In the genomic region with DNA sequence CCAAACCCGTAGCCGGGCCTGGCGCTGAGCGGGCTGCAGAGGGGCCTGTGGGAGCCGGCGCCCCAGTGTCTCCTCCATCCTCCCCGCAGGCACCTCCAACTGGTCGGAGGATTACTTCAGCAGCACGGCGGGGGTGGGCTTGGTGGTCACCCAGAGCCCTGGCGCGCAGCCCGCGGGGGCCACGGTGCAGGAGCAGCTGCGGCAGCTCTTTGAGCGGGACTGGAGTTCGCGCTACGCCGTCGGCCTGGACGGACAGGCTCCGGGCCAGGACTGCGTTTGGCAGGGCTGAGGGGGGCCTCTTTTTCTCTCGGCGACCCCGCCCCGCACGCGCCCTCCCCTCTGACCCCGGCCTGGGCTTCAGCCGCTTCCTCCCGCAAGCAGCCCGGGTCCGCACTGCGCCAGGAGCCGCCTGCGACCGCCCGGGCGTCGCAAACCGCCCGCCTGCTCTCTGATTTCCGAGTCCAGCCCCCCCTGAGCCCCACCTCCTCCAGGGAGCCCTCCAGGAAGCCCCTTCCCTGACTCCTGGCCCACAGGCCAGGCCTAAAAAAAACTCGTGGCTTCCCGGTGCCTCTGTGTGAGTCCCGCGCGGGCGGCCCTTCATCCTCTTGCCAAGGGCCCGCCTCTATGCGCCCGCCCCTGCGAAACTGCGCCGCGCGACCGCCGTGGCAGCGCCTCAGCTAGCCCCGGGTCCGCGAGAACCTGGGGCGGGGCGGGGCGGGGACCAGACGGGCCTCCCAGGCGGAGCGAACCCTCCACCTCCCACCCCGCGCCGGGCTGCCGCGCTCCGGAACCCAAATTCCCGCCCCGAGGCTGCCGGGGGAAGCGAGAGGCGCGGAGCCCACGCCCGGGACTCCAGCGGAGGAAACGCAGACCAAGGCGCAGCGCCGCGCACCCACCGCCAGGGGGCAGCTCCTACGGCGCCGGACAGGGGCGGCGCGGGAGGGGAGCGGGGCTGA, we compare ENCODE assay signal across 8 cellular contexts. TPM values are rescaled to one million over a fixed set of nuclear protein-coding genes. Genes with fewer than 3 reads are reported as not detected.
DNase-seq lines count a peak whose midpoint lies in the region; ATAC-seq, FAIRE-seq and TF ChIP-seq lines count a peak whose summit lies in the region.

No MANE protein-coding gene starts in this region.

- H3K9me3 ChIP-seq in CD8-positive, alpha-beta memory T cell (ENCODE audit: low read length), result no peaks in the 10 kb centered on the region
- H3K9me3 ChIP-seq in HAP-1 (no peaks in the 10 kb centered on the region), kidney (ENCODE audit: control insufficient read depth in 1 of 2, low read length in 2 of 2) (no peaks in the 10 kb centered on the region)

- no peaks in the 10 kb centered on the region for H3K36me3 ChIP-seq in CD8-positive, alpha-beta memory T cell (ENCODE audit: insufficient read depth, low read length)
- H3K36me3 ChIP-seq in HAP-1 (replicated peaks), result no peaks in the 10 kb centered on the region
- no peaks in the 10 kb centered on the region for H3K36me3 ChIP-seq in kidney (ENCODE audit: control insufficient read depth in 1 of 2, insufficient read depth in 2 of 2, low read length in 2 of 2)

- no peak overlapping the region for H3K4me3 ChIP-seq in CD8-positive, alpha-beta memory T cell (ENCODE audit: low read length)
- peak overlapping the region; percentile 43 for H3K4me3 ChIP-seq in HAP-1
- peak overlapping the region in 1 of 2 donors; percentile 25 for H3K4me3 ChIP-seq in kidney (ENCODE audit: low read length in 2 of 2)

- H3K36me3 Mint-ChIP-seq in CD8-positive, alpha-beta memory T cell, result no peaks in the 10 kb centered on the region

- ATAC-seq in GM19035 (IDR thresholded peaks at IDR 0.05; ENCODE audit: unreplicated experiment), result no peak

- peak; percentile 87 for TF ChIP-seq CTCF in kidney (IDR thresholded peaks at IDR 0.05; ENCODE audit: borderline replicate concordance, extremely low read depth, insufficient read depth)

- in situ Hi-C loops in HAP-1 (cut with MboI; ENCODE audit: low sequenced_read_pairs), result no loop called here

- no peaks in the 10 kb centered on the region for H3K9me3 Mint-ChIP-seq in CD8-positive, alpha-beta memory T cell

- no peak overlapping the region for H3K27ac ChIP-seq in CD8-positive, alpha-beta memory T cell (ENCODE audit: low read depth, low read length)
- no peak overlapping the region for H3K27ac ChIP-seq in kidney (ENCODE audit: low read depth in 2 of 2, low read length in 2 of 2)

- no peak overlapping the region for H3K9ac ChIP-seq in kidney (ENCODE audit: low read length in 2 of 2)

- no peak overlapping the region for H3K27ac Mint-ChIP-seq in CD8-positive, alpha-beta memory T cell

- POLR2A ChIA-PET in CD8-positive, alpha-beta memory T cell (lab: Charles Lee), result interaction anchor here (0.8 kb wide), 1 partner anchor 368 kb away, joined by 3 read pairs; a partner anchor contains a TSS

- H3K27me3 ChIP-seq in CD8-positive, alpha-beta memory T cell (ENCODE audit: insufficient read depth, low read length, poor library complexity, severe bottlenecking), result no peaks in the 10 kb centered on the region
- peaks cover 17% of the 10 kb centered on the region for H3K27me3 ChIP-seq in HAP-1 (ENCODE audit: low read depth)

- intact Hi-C loops in kidney (cut with DNase I), result no loop called here

- FAIRE-seq in kidney (lab: Jason Lieb, UNC), result no peak

- H3K4me1 ChIP-seq in CD8-positive, alpha-beta memory T cell (ENCODE audit: insufficient read depth, low read length), result no peaks in the 10 kb centered on the region
- peaks cover 3% of the 10 kb centered on the region; the same call in 1 of the 2 replicates for H3K4me1 ChIP-seq in HAP-1
- peaks cover 0 to 2% of the 10 kb centered on the region in 2 donors for H3K4me1 ChIP-seq in kidney (ENCODE audit: control insufficient read depth in 1 of 2, insufficient read depth in 1 of 2, low read depth in 1 of 2, low read length in 2 of 2)

- DNase-seq in CD8-positive, alpha-beta memory T cell, result peak; percentile 71 to 79 (median 75)
- DNase-seq in HAP-1 (ENCODE audit: low spot score in 2 of 2) (peak; percentile 80 to 93), NCI-H2171 treated with DMSO at 0.1 percent for 48 hours (lab: John Stamatoyannopoulos, UW) (peak; percentile 79), kidney (peak; percentile 96)
- DNase-seq in activated CD4-positive, CD25-positive, alpha-beta regulatory T cell treated with anti-CD3 and anti-CD28 coated beads, Interleukin-2, amount 50 U/mL, for 16 hours (ENCODE audit: low read depth, low spot score), result peak; percentile 66
- peak; percentile 74 for DNase-seq in central memory CD4-positive, alpha-beta T cell
- DNase-seq in stimulated activated CD4-positive, alpha-beta T cell treated with anti-CD3 and anti-CD28 coated beads, Interleukin-15, amount 100 ng/mL, for 24 hours, result peak; percentile 93

- H3K4me1 Mint-ChIP-seq in CD8-positive, alpha-beta memory T cell, result peaks cover 4 to 6% (median 4%) of the 10 kb centered on the region in 3 donors

- H3K4me3 Mint-ChIP-seq in CD8-positive, alpha-beta memory T cell, result peak overlapping the region in 6 of 7 donors; percentile 45 to 83 (median 64)

- CTCF ChIA-PET in CD8-positive, alpha-beta memory T cell (lab: Charles Lee), result interaction anchor here (1.0 kb wide), 2 partner anchors 37 to 112 kb away, joined by 3 read pairs; no protein-coding TSS in a partner anchor

- H3K27me3 Mint-ChIP-seq in CD8-positive, alpha-beta memory T cell, result peaks cover 4 to 22% of the 10 kb centered on the region in 2 donors

RNA-seq across cellular contexts. Expression of a gene that starts 8.3 kb away (rescaled TPM):
- under 1 TPM in 1 of 2 experiments, not detected in 1; 0.04 TPM for total RNA-seq in CD8-positive, alpha-beta memory T cell
- not detected for polyA plus RNA-seq in CD8-positive, alpha-beta memory T cell
- 3.2 TPM for total RNA-seq in kidney
- not detected for polyA plus RNA-seq in kidney (ENCODE audit: insufficient read depth, low read depth, low replicate concordance)

RNA-seq across cellular contexts. Expression of a gene that starts 45.2 kb away (rescaled TPM):
- total RNA-seq in CD8-positive, alpha-beta memory T cell, result under 1 TPM in 1 of 2 experiments, not detected in 1; 0.04 TPM
- not detected for polyA plus RNA-seq in CD8-positive, alpha-beta memory T cell
- 72.0 TPM for total RNA-seq in kidney
- 1.1 TPM for polyA plus RNA-seq in kidney (ENCODE audit: insufficient read depth, low read depth, low replicate concordance)

RNA-seq across cellular contexts. Expression of a gene that starts 52.6 kb away (rescaled TPM):
- total RNA-seq in CD8-positive, alpha-beta memory T cell, result 1 to 10 TPM; 3.8 to 3.9 TPM
- 0.32 TPM for polyA plus RNA-seq in CD8-positive, alpha-beta memory T cell
- 22.6 TPM for total RNA-seq in kidney
- polyA plus RNA-seq in kidney (ENCODE audit: insufficient read depth, low read depth, low replicate concordance), result 13.2 TPM

Comparison
In these comparisons a context has a peak if more than half of its experiments do, and no peak if none do; other contexts are left out.
1. RNA of a gene that starts 45.2 kb away (total RNA-seq): 72.0 TPM in kidney (single experiment); 0.04 TPM in CD8-positive, alpha-beta memory T cell; every median in the first group is over 10 times any median in the second.
2. Peak in every context shown above with its lines, with median percentiles within 50 percentile points of each other: DNase-seq.